Comparison of ENCODE assay signal across 23 cellular contexts in genomic region chr7:80183900-80184685, GRCh38. TPM values are rescaled to one million over a fixed set of nuclear protein-coding genes. Genes with fewer than 3 reads are reported as not detected.
DNase-seq lines count a peak whose midpoint lies in the region; ATAC-seq and TF ChIP-seq lines count a peak whose summit lies in the region.
"Had no signal": no experiment of that assay in that cellular context is flagged by ENCODE, and none has a peak within 500 bp of the region (broad histone marks: within the 10 kb centered on the region; RNA-seq: fewer than 3 reads in every experiment).

No MANE protein-coding gene starts in this region.

- peak overlapping the region; percentile 7 to 83 (median 34) for H3K27ac Mint-ChIP-seq in nephron
- H3K27ac Mint-ChIP-seq: activated CD4-positive, alpha-beta T cell treated with anti-CD3 and anti-CD28 coated beads, Interleukin-2, amount 10 ng/mL, durations not matched to agents 24 days and 14 days; effector memory CD8-positive, alpha-beta T cell; T-cell had no signal

- no peak for TF ChIP-seq RAD21 in IMR-90 (IDR thresholded peaks at IDR 0.05; ENCODE audit: low read length)

- H2AK9ac ChIP-seq in IMR-90 (replicated peaks; ENCODE audit: low read depth, low read length, poor library complexity), result no peak overlapping the region

- no peak overlapping the region for H4K8ac ChIP-seq in IMR-90 (ENCODE audit: low read depth in 2 of 2, low read length in 2 of 2)

- BruUV-seq in IMR-90 (replicated peaks; lab: Mats Ljungman, UMichigan), result no TSS peak

- H3K27ac ChIP-seq in IMR-90 (ENCODE audit: insufficient read depth, low read length), result no peak overlapping the region
- peak overlapping the region in 58 of 59 donors; percentile 65 to 99 (median 95) for H3K27ac ChIP-seq in dorsolateral prefrontal cortex
- H3K27ac ChIP-seq in effector memory CD4-positive, alpha-beta T cell (ENCODE audit: insufficient read depth, low read length, poor library complexity, severe bottlenecking), result no peak overlapping the region
- H3K27ac ChIP-seq: 22Rv1 had no signal

- no peak overlapping the region for H3K4ac ChIP-seq in IMR-90 (ENCODE audit: low read depth, low read length)

- TF ChIP-seq POLR2A in IMR-90 (IDR thresholded peaks at IDR 0.05; ENCODE audit: low read depth, low read length), result no peak

- peaks cover 35 to 74% of the 10 kb centered on the region in 2 experiments for H3K79me1 ChIP-seq in IMR-90 (ENCODE audit: low read depth in 1 of 2, low read length in 2 of 2)

- no peaks in the 10 kb centered on the region for H3K9me3 Mint-ChIP-seq in nephron

- H4K91ac ChIP-seq in IMR-90 (ENCODE audit: insufficient read depth, low read depth, low read length), result no peak overlapping the region

- H3K9ac ChIP-seq in IMR-90 (ENCODE audit: low read depth, low read length), result no peak overlapping the region

- H3K9me3 ChIP-seq in IMR-90 (ENCODE audit: control insufficient read depth, insufficient read depth, low read length), result no peaks in the 10 kb centered on the region; the same call in 1 of the 2 replicates
- H3K9me3 ChIP-seq in effector memory CD4-positive, alpha-beta T cell (ENCODE audit: control insufficient read depth, low read length), result no peaks in the 10 kb centered on the region
- H3K9me3 ChIP-seq: BE2C had no signal

- H3K4me1 ChIP-seq in IMR-90 (ENCODE audit: control insufficient read depth, insufficient read depth, low read length), result peaks cover 11% of the 10 kb centered on the region
- no peaks in the 10 kb centered on the region for H3K4me1 ChIP-seq in effector memory CD4-positive, alpha-beta T cell (ENCODE audit: control insufficient read depth, insufficient read depth, low read length, poor library complexity, severe bottlenecking)

- H2BK15ac ChIP-seq in IMR-90 (ENCODE audit: low read depth, low read length), result no peak overlapping the region

- H4K20me1 ChIP-seq in IMR-90 (ENCODE audit: insufficient read depth, low read length), result peaks cover 34% of the 10 kb centered on the region

- intact Hi-C loops in IMR-90 (cut with micrococcal nuclease) (no loop called here), dorsolateral prefrontal cortex (cut with DNase I) (no loop called here)

- POLR2A ChIA-PET in IMR-90 (lab: Charles Lee; ENCODE audit: unreplicated experiment), result no interaction called here

- in situ Hi-C loops in IMR-90 (cut with MboI; ENCODE audit: low sequenced_read_pairs), result no loop called here

- H3K56ac ChIP-seq in IMR-90 (ENCODE audit: extremely low read depth, insufficient read depth, low read length), result no peak overlapping the region

- H2BK120ac ChIP-seq in IMR-90 (ENCODE audit: low read depth, low read length), result no peak overlapping the region

- DNase-seq in DMS 273 (lab: John Stamatoyannopoulos, UW; ENCODE audit: unreplicated experiment) (peak; percentile 40), DMS 273 treated with DMSO at 0.1 percent for 48 hours (lab: John Stamatoyannopoulos, UW) (no peak), IMR-90 (no peak), dorsolateral prefrontal cortex (peak in 1 of 10 donors; percentile 36), AG08396 (ENCODE audit: low spot score) (no peak)
- DNase-seq in effector memory CD4-positive, alpha-beta T cell, result no peak
- DNase-seq: activated CD4-positive, alpha-beta T cell treated with anti-CD3 and anti-CD28 coated beads, Interleukin-2, amount 10 ng/mL, durations not matched to agents 24 days and 14 days; activated effector memory CD4-positive, alpha-beta T cell treated with anti-CD3 and anti-CD28 coated beads, Interleukin-2, amount 50 U/mL, for 16 hours; BE2C; Calu3; central memory CD4-positive, alpha-beta T cell; effector memory CD8-positive, alpha-beta T cell; NCI-H1048; NCI-H187 treated with DMSO at 0.1 percent for 48 hours; NCI-H226; NCI-H82; occipital lobe; Right ventricle myocardium superior; T-cell had no signal

- H3K27me3 ChIP-seq in IMR-90 (ENCODE audit: control insufficient read depth, insufficient read depth, low read length), result no peaks in the 10 kb centered on the region
- no peaks in the 10 kb centered on the region for H3K27me3 ChIP-seq in dorsolateral prefrontal cortex
- no peaks in the 10 kb centered on the region for H3K27me3 ChIP-seq in effector memory CD4-positive, alpha-beta T cell (replicated peaks; ENCODE audit: control insufficient read depth, insufficient read depth, low read length, poor library complexity, severe bottlenecking)
- H3K27me3 ChIP-seq: BE2C had no signal

- peaks cover 21% of the 10 kb centered on the region for H3K36me3 Mint-ChIP-seq in nephron (ENCODE audit: low read depth)
- H3K36me3 Mint-ChIP-seq: T-cell had no signal

- no peaks in the 10 kb centered on the region for H3K27me3 Mint-ChIP-seq in nephron (ENCODE audit: low read depth)
- H3K27me3 Mint-ChIP-seq: activated CD4-positive, alpha-beta T cell treated with anti-CD3 and anti-CD28 coated beads, Interleukin-2, amount 10 ng/mL, durations not matched to agents 24 days and 14 days; effector memory CD8-positive, alpha-beta T cell; T-cell had no signal

- H3K18ac ChIP-seq in IMR-90 (ENCODE audit: low read depth, low read length), result no peak overlapping the region

- no peak overlapping the region for H3K4me2 ChIP-seq in IMR-90 (ENCODE audit: low read depth, low read length)

- H2AK5ac ChIP-seq in IMR-90 (ENCODE audit: low read depth, low read length), result 0 out of 2 replicates have a peak overlapping the region, but pooled peaks have one; percentile 20

- no peak overlapping the region for H4K5ac ChIP-seq in IMR-90 (ENCODE audit: low read depth, low read length)

- no peak overlapping the region for H2BK20ac ChIP-seq in IMR-90 (ENCODE audit: low read depth, low read length)

- CTCF ChIA-PET in IMR-90 (lab: Yijun Ruan, JAX), result no interaction called here

- dilution Hi-C loops in IMR-90 (cut with HindIII; ENCODE audit: low sequenced_read_pairs, unreplicated experiment), result no loop called here

- no peaks in the 10 kb centered on the region; the same call in 1 of the 2 replicates for H3K36me3 ChIP-seq in IMR-90 (ENCODE audit: control insufficient read depth, insufficient read depth, low read length)
- H3K36me3 ChIP-seq in effector memory CD4-positive, alpha-beta T cell (ENCODE audit: control insufficient read depth, insufficient read depth, low read length), result no peaks in the 10 kb centered on the region
- H3K36me3 ChIP-seq: BE2C had no signal

- ATAC-seq in IMR-90 (ENCODE audit: low read depth) (no peak), GM19395 (IDR thresholded peaks at IDR 0.05; ENCODE audit: unreplicated experiment) (no peak)
- ATAC-seq: effector memory CD8-positive, alpha-beta T cell; T-cell had no signal

- H2AFZ ChIP-seq in IMR-90 (replicated peaks; ENCODE audit: low read length, poor library complexity), result no peak overlapping the region

- H3K23ac ChIP-seq in IMR-90 (ENCODE audit: low read depth, low read length), result no peak overlapping the region

- H3K4me3 Mint-ChIP-seq in nephron, result no peak overlapping the region
- H3K4me3 Mint-ChIP-seq: activated CD4-positive, alpha-beta T cell treated with anti-CD3 and anti-CD28 coated beads, Interleukin-2, amount 10 ng/mL, durations not matched to agents 24 days and 14 days; effector memory CD8-positive, alpha-beta T cell had no signal

- H3K4me1 Mint-ChIP-seq in nephron, result peaks cover 59% of the 10 kb centered on the region

- no peak overlapping the region for H2BK5ac ChIP-seq in IMR-90 (ENCODE audit: low read depth, low read length, poor library complexity, severe bottlenecking)

- H3K4me3 ChIP-seq in IMR-90 (ENCODE audit: insufficient read depth, low read depth, low read length) (no peak overlapping the region), dorsolateral prefrontal cortex (peak overlapping the region in 10 of 59 donors; percentile 1 to 21 (median 8))
- H3K4me3 ChIP-seq in effector memory CD4-positive, alpha-beta T cell (ENCODE audit: insufficient read depth, low read depth, low read length, poor library complexity, severe bottlenecking), result no peak overlapping the region

- WGBS in IMR-90 (ENCODE audit: extremely low coverage in 2 of 2, insufficient read length in 1 of 2), 2 experiments, result 83 to 100% methylated on average over 1 of the region's 15 CpGs

- H3K14ac ChIP-seq in IMR-90 (replicated peaks; ENCODE audit: low read depth, low read length), result no peak overlapping the region

- TF ChIP-seq CTCF in IMR-90 (conservative IDR thresholded peaks at IDR 0.05; ENCODE audit: low read depth, low read length) (no peak), dorsolateral prefrontal cortex (IDR thresholded peaks at IDR 0.05 in 54 of 56, conservative IDR thresholded peaks at IDR 0.05 in 2 of 56; ENCODE audit: low read depth in 1 of 56, partially characterized antibody in 56 of 56) (no peak), nephron (IDR thresholded peaks at IDR 0.05; ENCODE audit: unreplicated experiment in 3 of 3) (no peak)

- peaks cover 7% of the 10 kb centered on the region for H3K9me1 ChIP-seq in IMR-90 (ENCODE audit: insufficient read depth, low read length)

TF ChIP-seq in IMR-90, 13 proteins besides CTCF, POLR2A, EP300 and RAD21 (continues in another document):
- no peak for TF ChIP-seq RCOR1 (IDR thresholded peaks at IDR 0.05; ENCODE audit: insufficient replicate concordance, low read length)
- TF ChIP-seq MAFK (IDR thresholded peaks at IDR 0.05; ENCODE audit: low read depth, low read length), result no peak
- no peak for TF ChIP-seq CHD1 (IDR thresholded peaks at IDR 0.05; ENCODE audit: low read depth, low read length)
- TF ChIP-seq RFX5 (IDR thresholded peaks at IDR 0.05; ENCODE audit: low read depth, low read length), result no peak
- no peak for TF ChIP-seq FOS (IDR thresholded peaks at IDR 0.05; ENCODE audit: low read depth, low read length)
- no peak for TF ChIP-seq CEBPB (IDR thresholded peaks at IDR 0.05; ENCODE audit: low read depth, low read length)
- TF ChIP-seq ELK1 (IDR thresholded peaks at IDR 0.05; ENCODE audit: borderline replicate concordance, low read depth, low read length), result no peak

RNA-seq across cellular contexts. Expression of gene GNAI1, which starts 49.5 kb away (rescaled TPM):
- total RNA-seq in IMR-90 (2012; rRNA removed) (26.5 and 44.2 TPM in 2 replicates), dorsolateral prefrontal cortex (100 to 1,000 TPM in 61 of 120 experiments, 10 to 100 TPM in 59; 23.9 to 223 (median 101) TPM)
- polyA plus RNA-seq in IMR-90 (2012; rRNA removed), result 17.2 and 21.1 TPM in 2 replicates
- 5.6 and 5.7 TPM in 2 replicates for polyA plus RNA-seq in IMR-90 (2012; cell fraction: cytosol; rRNA removed)
- 2.7 and 9.7 TPM in 2 replicates for polyA plus RNA-seq in IMR-90 (2012; cell fraction: nucleus; rRNA removed; ENCODE audit: low replicate concordance)
- total RNA-seq: OCI-LY7 had no signal

Comparison
In these comparisons a context has a peak if more than half of its experiments do, and no peak if none do; other contexts are left out.
1. H3K27ac ChIP-seq: peak in dorsolateral prefrontal cortex (58 of 59); none in IMR-90 (single experiment) and effector memory CD4-positive, alpha-beta T cell (single experiment).